17 cellular contexts compared by ENCODE assay signal in genomic region chr6:19035454-19035853, GRCh38.
A peak's percentile ranks its signal among the peaks of the same experiment; 100 is the strongest.
DNase-seq lines count a peak whose midpoint lies in the region; ATAC-seq and TF ChIP-seq lines count a peak whose summit lies in the region.
"Had no signal": no experiment of that assay in that cellular context is flagged by ENCODE, and none has a peak within 500 bp of the region (broad histone marks: within the 10 kb centered on the region; RNA-seq: fewer than 3 reads in every experiment).

No MANE protein-coding gene starts in this region.

- ATAC-seq in Right ventricle myocardium inferior, result peak; percentile 41
- ATAC-seq in left ventricle myocardium superior, result peak; percentile 19
- ATAC-seq in SK-N-SH treated with all-trans-retinoic acid at 6 μM for 48 hours, result no peak
- ATAC-seq in naive thymus-derived CD4-positive, alpha-beta T cell, result no peak
- no peak for ATAC-seq in HG02981 (IDR thresholded peaks at IDR 0.05; ENCODE audit: unreplicated experiment)
- ATAC-seq: A549; activated T-helper 17 cell treated with anti-CD3 and anti-CD28 coated beads, Interleukin-2, amount 50 U/mL, for 72 hours had no signal

- no peaks in the 10 kb centered on the region for H3K4me1 Mint-ChIP-seq in naive thymus-derived CD4-positive, alpha-beta T cell
- H3K4me1 Mint-ChIP-seq: activated T-helper 17 cell treated with anti-CD3 and anti-CD28 coated beads, Interleukin-2, amount 50 U/mL, for 72 hours; CD4-positive, CD25-positive, alpha-beta regulatory T cell had no signal

- CTCF ChIA-PET in naive thymus-derived CD4-positive, alpha-beta T cell (lab: Charles Lee), result no interaction called here

- H3K27me3 Mint-ChIP-seq in naive thymus-derived CD4-positive, alpha-beta T cell, result no peaks in the 10 kb centered on the region
- H3K27me3 Mint-ChIP-seq: activated T-helper 17 cell treated with anti-CD3 and anti-CD28 coated beads, Interleukin-2, amount 50 U/mL, for 72 hours; CD4-positive, CD25-positive, alpha-beta regulatory T cell had no signal

- no peaks in the 10 kb centered on the region for H3K36me3 Mint-ChIP-seq in naive thymus-derived CD4-positive, alpha-beta T cell
- H3K36me3 Mint-ChIP-seq: CD4-positive, CD25-positive, alpha-beta regulatory T cell had no signal

- intact Hi-C loops in Right ventricle myocardium inferior (cut with DNase I) (loop anchor here (10.0 kb wide), 1 partner anchor 139 kb away; no protein-coding TSS in a partner anchor), cardiac septum (cut with DNase I) (no loop called here), left ventricle myocardium superior (cut with micrococcal nuclease) (no loop called here)
- intact Hi-C loops in naive thymus-derived CD4-positive, alpha-beta T cell (cut with micrococcal nuclease), result no loop called here

- POLR2A ChIA-PET in naive thymus-derived CD4-positive, alpha-beta T cell (lab: Charles Lee), result no interaction called here

- H3K4me3 ChIP-seq in retinal pigment epithelial cell (ENCODE audit: low read length), result no peak overlapping the region
- H3K4me3 ChIP-seq in naive thymus-derived CD4-positive, alpha-beta T cell (ENCODE audit: low read length), result no peak overlapping the region
- H3K4me3 ChIP-seq: A549 had no signal

- no peak overlapping the region for H3K27ac ChIP-seq in naive thymus-derived CD4-positive, alpha-beta T cell (ENCODE audit: low read depth, low read length)
- H3K27ac ChIP-seq: A549, HL-60, neutrophil had no signal

- no peaks in the 10 kb centered on the region for H3K36me3 ChIP-seq in naive thymus-derived CD4-positive, alpha-beta T cell (ENCODE audit: control insufficient read depth in 2 of 3, insufficient read depth in 3 of 3, low read length in 3 of 3)
- H3K36me3 ChIP-seq: neutrophil had no signal

- H3K27ac Mint-ChIP-seq in naive thymus-derived CD4-positive, alpha-beta T cell, result no peak overlapping the region
- H3K27ac Mint-ChIP-seq: activated T-helper 17 cell treated with anti-CD3 and anti-CD28 coated beads, Interleukin-2, amount 50 U/mL, for 72 hours; CD4-positive, CD25-positive, alpha-beta regulatory T cell had no signal

- no peak for TF ChIP-seq CTCF in retinal pigment epithelial cell (conservative IDR thresholded peaks at IDR 0.05; ENCODE audit: low read depth, low read length)

- H3K9me3 ChIP-seq in naive thymus-derived CD4-positive, alpha-beta T cell (ENCODE audit: control insufficient read depth in 2 of 3, low read length in 3 of 3), result no peaks in the 10 kb centered on the region
- H3K9me3 ChIP-seq: A549, neutrophil had no signal

- H3K27me3 ChIP-seq in naive thymus-derived CD4-positive, alpha-beta T cell (ENCODE audit: control insufficient read depth in 2 of 2, insufficient read depth in 2 of 2, low read length in 2 of 2), result no peaks in the 10 kb centered on the region
- H3K27me3 ChIP-seq: neutrophil had no signal

- H3K4me1 ChIP-seq in naive thymus-derived CD4-positive, alpha-beta T cell (ENCODE audit: control insufficient read depth in 2 of 2, insufficient read depth in 2 of 2, low read length in 2 of 2), result no peaks in the 10 kb centered on the region
- H3K4me1 ChIP-seq: A549 had no signal

- no peak for DNase-seq in Right ventricle myocardium inferior (ENCODE audit: missing footprints)
- DNase-seq in cardiac septum (ENCODE audit: low spot score), result no peak
- DNase-seq in left ventricle myocardium superior, result no peak
- DNase-seq in retinal pigment epithelial cell (ENCODE audit: low read depth), result peak; percentile 65
- DNase-seq in naive thymus-derived CD4-positive, alpha-beta T cell, result no peak
- DNase-seq in LoVo (ENCODE audit: low spot score), result no peak
- DNase-seq: CD4-positive, CD25-positive, alpha-beta regulatory T cell; mammary epithelial cell; NCI-H1048; NCI-H2171 treated with DMSO at 0.1 percent for 48 hours; T-helper 1 cell had no signal

- H3K9me3 Mint-ChIP-seq in naive thymus-derived CD4-positive, alpha-beta T cell, result peaks cover 0 to 13% (median 0%) of the 10 kb centered on the region in 11 donors

- no peak overlapping the region for H3K4me3 Mint-ChIP-seq in naive thymus-derived CD4-positive, alpha-beta T cell
- H3K4me3 Mint-ChIP-seq: activated T-helper 17 cell treated with anti-CD3 and anti-CD28 coated beads, Interleukin-2, amount 50 U/mL, for 72 hours; CD4-positive, CD25-positive, alpha-beta regulatory T cell had no signal

TF ChIP-seq in SK-N-SH treated with all-trans-retinoic acid at 6 μM for 48 hours, 23 proteins besides CTCF, POLR2A, EP300 and RAD21:
- TF ChIP-seq TCF4 (CRISPR knock-in tag; IDR thresholded peaks at IDR 0.05; ENCODE audit: borderline replicate concordance), result no peak
- TF ChIP-seq POU6F1 (CRISPR knock-in tag; IDR thresholded peaks at IDR 0.05; ENCODE audit: borderline replicate concordance, low read depth), result no peak
- TF ChIP-seq TSHZ2 (CRISPR knock-in tag; IDR thresholded peaks at IDR 0.05), result no peak
- no peak for TF ChIP-seq ZFP3 (CRISPR knock-in tag; IDR thresholded peaks at IDR 0.05)
- no peak for TF ChIP-seq ZNF8 (CRISPR knock-in tag; IDR thresholded peaks at IDR 0.05)
- TF ChIP-seq ZFP30 (CRISPR knock-in tag; IDR thresholded peaks at IDR 0.05), result no peak
- no peak for TF ChIP-seq SNAI2 (CRISPR knock-in tag; IDR thresholded peaks at IDR 0.05)
- TF ChIP-seq GLIS3 (CRISPR knock-in tag; IDR thresholded peaks at IDR 0.05), result no peak
- TF ChIP-seq PPARA (CRISPR knock-in tag; IDR thresholded peaks at IDR 0.05; ENCODE audit: borderline replicate concordance), result no peak

Comparison
In these comparisons a context has a peak if more than half of its experiments do, and no peak if none do; other contexts are left out.
1. ATAC-seq: peak in Right ventricle myocardium inferior (single experiment) and left ventricle myocardium superior (single experiment); none in SK-N-SH treated with all-trans-retinoic acid at 6 μM for 48 hours (single experiment), naive thymus-derived CD4-positive, alpha-beta T cell (single experiment) and HG02981 (single experiment).